ENCODE assay signal across 21 cellular contexts in the genomic region with DNA sequence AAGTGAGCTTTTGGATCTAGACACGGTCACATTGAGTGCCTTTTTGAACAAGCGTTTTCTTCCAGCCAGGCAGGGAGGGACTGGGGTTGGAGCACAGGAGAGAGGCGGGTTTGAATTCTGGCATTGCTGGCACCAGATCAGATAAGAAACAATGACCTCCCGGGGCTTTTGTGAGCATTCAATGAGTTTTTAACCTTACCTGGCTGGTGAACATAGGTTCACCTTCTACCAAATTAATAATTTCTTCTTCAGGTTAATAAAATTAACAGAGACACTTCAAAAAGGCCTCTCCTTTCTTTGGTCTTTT.
DNase-seq lines count a peak whose midpoint lies in the region; ATAC-seq, FAIRE-seq and TF ChIP-seq lines count a peak whose summit lies in the region.
"Had no signal": no experiment of that assay in that cellular context is flagged by ENCODE, and none has a peak within 500 bp of the region (broad histone marks: within the 10 kb centered on the region; RNA-seq: fewer than 3 reads in every experiment).

No MANE protein-coding gene starts in this region.

- no peaks in the 10 kb centered on the region for H3K36me3 Mint-ChIP-seq in astrocyte (ENCODE audit: low read depth, unreplicated experiment)
- H3K36me3 Mint-ChIP-seq in WTC11, result no peaks in the 10 kb centered on the region
- H3K36me3 Mint-ChIP-seq: CD14-positive monocyte had no signal

- POLR2A ChIA-PET in SK-N-SH (lab: Yijun Ruan, JAX) (interaction anchor here (1.0 kb wide), 1 partner anchor 82 kb away, joined by 3 read pairs; no protein-coding TSS in a partner anchor), WTC11 (lab: Charles Lee) (no interaction called here)

- no peaks in the 10 kb centered on the region for H3K9me2 ChIP-seq in SK-N-SH

- H3K27ac Mint-ChIP-seq in astrocyte (ENCODE audit: unreplicated experiment) (no peak overlapping the region), WTC11 (no peak overlapping the region)
- H3K27ac Mint-ChIP-seq: CD14-positive monocyte had no signal

- H3K9ac ChIP-seq in SK-N-SH (peak overlapping the region; percentile 17; the same call in 1 of the 2 replicates), astrocyte (ENCODE audit: low read length) (peak overlapping the region; percentile 41)

- peaks cover 36% of the 10 kb centered on the region for H3F3A ChIP-seq in SK-N-SH (replicated peaks; ENCODE audit: insufficient read depth)

- H3K27me3 ChIP-seq in SK-N-SH (ENCODE audit: insufficient read depth) (no peaks in the 10 kb centered on the region), astrocyte (ENCODE audit: insufficient read depth, low read length) (no peaks in the 10 kb centered on the region)
- H3K27me3 ChIP-seq: BE2C had no signal

- no peak for DNase-seq in SK-N-SH
- no peak for DNase-seq in astrocyte (ENCODE audit: low read depth)
- no peak for DNase-seq in Kasumi-1 (lab: John Stamatoyannopoulos, UW)
- DNase-seq in NCI-H2227 treated with DMSO at 0.1 percent for 48 hours (lab: John Stamatoyannopoulos, UW), result no peak
- DNase-seq in WTC11 (ENCODE audit: low spot score), result no peak
- DNase-seq: ACHN, DMS53, KG1, MM.1S, NCI-H2029, NCI-H446 treated with DMSO at 0.1 percent for 48 hours, NCI-H526, SHP77 treated with DMSO at 0.1 percent for 48 hours had no signal

- WGBS in SK-N-SH (ENCODE audit: low lambda C conversion rate), result 55% methylated on average over 4 of the region's 4 CpGs
- WGBS in mesodermal cell (ENCODE audit: insufficient coverage in 2 of 2), 2 experiments, result 78% methylated on average over 3 to 4 of the region's 4 CpGs

- FAIRE-seq in astrocyte (lab: Jason Lieb, UNC), result no peak
- FAIRE-seq: H54 had no signal

- TF ChIP-seq RAD21 in SK-N-SH (IDR thresholded peaks at IDR 0.05; ENCODE audit: low read length), result no peak

- H3K9me3 Mint-ChIP-seq in astrocyte (ENCODE audit: unreplicated experiment) (peaks cover 8% of the 10 kb centered on the region), WTC11 (peaks cover 10% of the 10 kb centered on the region)

- no peak for TF ChIP-seq CTCF in SK-N-SH (IDR thresholded peaks at IDR 0.05)
- no peak for TF ChIP-seq CTCF in astrocyte (IDR thresholded peaks at IDR 0.05; ENCODE audit: insufficient read depth, low read depth, low read length)
- no peak for TF ChIP-seq CTCF in WTC11 (IDR thresholded peaks at IDR 0.05)

- peak overlapping the region; percentile 80 to 85 for H3K27ac ChIP-seq in SK-N-SH (ENCODE audit: low read depth in 2 of 2, low read length in 1 of 2)
- peak overlapping the region; percentile 38 for H3K27ac ChIP-seq in astrocyte (ENCODE audit: low read depth, low read length)
- peak overlapping the region; percentile 0 for H3K27ac ChIP-seq in mesodermal cell (ENCODE audit: low read depth, low read length, severe bottlenecking)
- H3K27ac ChIP-seq: 22Rv1, RWPE1 had no signal

- TF ChIP-seq EP300 in SK-N-SH (IDR thresholded peaks at IDR 0.05; ENCODE audit: borderline replicate concordance in 1 of 2, low read depth in 1 of 2, low read length in 1 of 2), result no peak

- H3K36me3 ChIP-seq in SK-N-SH (replicated peaks in 1 of 2; ENCODE audit: control insufficient read depth in 1 of 2, insufficient read depth in 2 of 2, low read length in 1 of 2) (no peaks in the 10 kb centered on the region), astrocyte (ENCODE audit: insufficient read depth, low read length) (no peaks in the 10 kb centered on the region), mesodermal cell (ENCODE audit: control insufficient read depth, insufficient read depth, low read length) (no peaks in the 10 kb centered on the region)
- H3K36me3 ChIP-seq: BE2C had no signal

- no peak for ATAC-seq in SK-N-SH treated with all-trans-retinoic acid at 6 μM for 48 hours
- ATAC-seq in HG03280 (IDR thresholded peaks at IDR 0.05; ENCODE audit: unreplicated experiment), result no peak
- no peak for ATAC-seq in WTC11

- H3K4me1 ChIP-seq in SK-N-SH (ENCODE audit: control insufficient read depth in 1 of 2, insufficient read depth in 2 of 2, low read depth in 1 of 2, low read length in 1 of 2) (peaks cover 17 to 21% of the 10 kb centered on the region in 2 experiments), astrocyte (ENCODE audit: insufficient read depth, low read length) (peaks cover 15% of the 10 kb centered on the region), mesodermal cell (ENCODE audit: control insufficient read depth, insufficient read depth, low read length, poor library complexity, severe bottlenecking) (peaks cover 12% of the 10 kb centered on the region)

- H3K4me2 ChIP-seq in SK-N-SH, result peak overlapping the region; percentile 42
- H3K4me2 ChIP-seq in astrocyte (ENCODE audit: low read length), result peak overlapping the region; percentile 51

- H3K79me2 ChIP-seq in SK-N-SH (ENCODE audit: insufficient read depth) (no peaks in the 10 kb centered on the region), astrocyte (ENCODE audit: insufficient read depth, low read length) (no peaks in the 10 kb centered on the region)

- H4K20me1 ChIP-seq in SK-N-SH (ENCODE audit: insufficient read depth) (no peaks in the 10 kb centered on the region), astrocyte (ENCODE audit: insufficient read depth, low read length) (no peaks in the 10 kb centered on the region)

- H3K9me3 ChIP-seq in SK-N-SH (no peaks in the 10 kb centered on the region), astrocyte (ENCODE audit: insufficient read depth, low read depth, low read length) (no peaks in the 10 kb centered on the region), mesodermal cell (ENCODE audit: control insufficient read depth, low read length) (peaks cover 8% of the 10 kb centered on the region)
- H3K9me3 ChIP-seq: BE2C had no signal

- H2AFZ ChIP-seq in SK-N-SH (ENCODE audit: low read depth) (no peak overlapping the region), astrocyte (ENCODE audit: low read depth, low read length) (no peak overlapping the region)

- H3K4me3 ChIP-seq in SK-N-SH (ENCODE audit: low read depth in 2 of 2, low read length in 1 of 2) (no peak overlapping the region), astrocyte (ENCODE audit: insufficient read depth, low read depth, low read length) (no peak overlapping the region), mesodermal cell (ENCODE audit: extremely low read depth, insufficient read depth, low read length, poor library complexity, severe bottlenecking) (no peak overlapping the region)

- H3K4me3 Mint-ChIP-seq in astrocyte (ENCODE audit: unreplicated experiment), result no peak overlapping the region
- H3K4me3 Mint-ChIP-seq in WTC11, result no peak overlapping the region
- H3K4me3 Mint-ChIP-seq: CD14-positive monocyte had no signal

- peaks cover 7% of the 10 kb centered on the region for H3K27me3 Mint-ChIP-seq in astrocyte (ENCODE audit: low read depth, unreplicated experiment)
- H3K27me3 Mint-ChIP-seq in WTC11 (ENCODE audit: low read depth), result no peaks in the 10 kb centered on the region

- CTCF ChIA-PET in SK-N-SH (lab: Yijun Ruan, JAX), result interaction anchor here (0.5 to 2.8 kb wide), 11 partner anchors 8 to 383 kb away, joined by 3 to 28 read pairs (median 4); no protein-coding TSS in a partner anchor
- CTCF ChIA-PET in WTC11 (lab: Charles Lee), result interaction anchor here (3.7 kb wide), 1 partner anchor 8 kb away, joined by 30 read pairs; no protein-coding TSS in a partner anchor

- H3K4me1 Mint-ChIP-seq in astrocyte (ENCODE audit: low read depth, unreplicated experiment), result peaks cover 15% of the 10 kb centered on the region
- H3K4me1 Mint-ChIP-seq in WTC11, result no peaks in the 10 kb centered on the region

TF ChIP-seq in SK-N-SH, 30 proteins besides CTCF, POLR2A, EP300 and RAD21:
- no peak for TF ChIP-seq MAX (IDR thresholded peaks at IDR 0.05; ENCODE audit: low read depth)

TF ChIP-seq in SK-N-SH treated with all-trans-retinoic acid at 6 μM for 48 hours, 23 proteins besides CTCF, POLR2A, EP300 and RAD21 (continues in another document):
- no peak for TF ChIP-seq GLIS3 (CRISPR knock-in tag; IDR thresholded peaks at IDR 0.05)
- TF ChIP-seq ZFP30 (CRISPR knock-in tag; IDR thresholded peaks at IDR 0.05), result no peak
- TF ChIP-seq SNAI2 (CRISPR knock-in tag; IDR thresholded peaks at IDR 0.05), result no peak
- no peak for TF ChIP-seq OSR1 (CRISPR knock-in tag; IDR thresholded peaks at IDR 0.05)
- no peak for TF ChIP-seq ZNF70 (CRISPR knock-in tag; IDR thresholded peaks at IDR 0.05)
- TF ChIP-seq ISL1 (CRISPR knock-in tag; IDR thresholded peaks at IDR 0.05), result no peak
- TF ChIP-seq ZNF8 (CRISPR knock-in tag; IDR thresholded peaks at IDR 0.05), result no peak

TF ChIP-seq in WTC11, 78 proteins besides CTCF, POLR2A, EP300 and RAD21 (continues in another document):
- TF ChIP-seq TEAD4 (CRISPR knock-in tag; IDR thresholded peaks at IDR 0.05), result no peak
- no peak for TF ChIP-seq NFE2L1 (CRISPR knock-in tag; IDR thresholded peaks at IDR 0.05)
- TF ChIP-seq, protein P1, sequence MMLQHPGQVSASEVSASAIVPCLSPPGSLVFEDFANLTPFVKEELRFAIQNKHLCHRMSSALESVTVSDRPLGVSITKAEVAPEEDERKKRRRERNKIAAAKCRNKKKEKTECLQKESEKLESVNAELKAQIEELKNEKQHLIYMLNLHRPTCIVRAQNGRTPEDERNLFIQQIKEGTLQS (CRISPR knock-in tag; conservative IDR thresholded peaks at IDR 0.05), result no peak
- TF ChIP-seq HMGA2 (CRISPR knock-in tag; IDR thresholded peaks at IDR 0.05), result no peak
- TF ChIP-seq, protein P2, sequence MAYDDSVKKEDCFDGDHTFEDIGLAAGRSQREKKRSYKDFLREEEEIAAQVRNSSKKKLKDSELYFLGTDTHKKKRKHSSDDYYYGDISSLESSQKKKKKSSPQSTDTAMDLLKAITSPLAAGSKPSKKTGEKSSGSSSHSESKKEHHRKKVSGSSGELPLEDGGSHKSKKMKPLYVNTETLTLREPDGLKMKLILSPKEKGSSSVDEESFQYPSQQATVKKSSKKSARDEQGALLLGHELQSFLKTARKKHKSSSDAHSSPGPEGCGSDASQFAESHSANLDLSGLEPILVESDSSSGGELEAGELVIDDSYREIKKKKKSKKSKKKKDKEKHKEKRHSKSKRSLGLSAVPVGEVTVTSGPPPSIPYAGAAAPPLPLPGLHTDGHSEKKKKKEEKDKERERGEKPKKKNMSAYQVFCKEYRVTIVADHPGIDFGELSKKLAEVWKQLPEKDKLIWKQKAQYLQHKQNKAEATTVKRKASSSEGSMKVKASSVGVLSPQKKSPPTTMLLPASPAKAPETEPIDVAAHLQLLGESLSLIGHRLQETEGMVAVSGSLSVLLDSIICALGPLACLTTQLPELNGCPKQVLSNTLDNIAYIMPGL (CRISPR knock-in tag; IDR thresholded peaks at IDR 0.05), result no peak
- TF ChIP-seq, protein P3, sequence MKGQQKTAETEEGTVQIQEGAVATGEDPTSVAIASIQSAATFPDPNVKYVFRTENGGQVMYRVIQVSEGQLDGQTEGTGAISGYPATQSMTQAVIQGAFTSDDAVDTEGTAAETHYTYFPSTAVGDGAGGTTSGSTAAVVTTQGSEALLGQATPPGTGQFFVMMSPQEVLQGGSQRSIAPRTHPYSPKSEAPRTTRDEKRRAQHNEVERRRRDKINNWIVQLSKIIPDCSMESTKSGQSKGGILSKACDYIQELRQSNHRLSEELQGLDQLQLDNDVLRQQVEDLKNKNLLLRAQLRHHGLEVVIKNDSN (CRISPR knock-in tag; IDR thresholded peaks at IDR 0.05), result no peak

Comparison
In these comparisons a context has a peak if more than half of its experiments do, and no peak if none do; other contexts are left out.
1. H3K27ac ChIP-seq: peak in every context shown above with its lines; median percentile 82 in SK-N-SH; 38 in astrocyte; 0 in mesodermal cell.